Comparison of ENCODE assay signal across 13 cellular contexts in the genomic region with DNA sequence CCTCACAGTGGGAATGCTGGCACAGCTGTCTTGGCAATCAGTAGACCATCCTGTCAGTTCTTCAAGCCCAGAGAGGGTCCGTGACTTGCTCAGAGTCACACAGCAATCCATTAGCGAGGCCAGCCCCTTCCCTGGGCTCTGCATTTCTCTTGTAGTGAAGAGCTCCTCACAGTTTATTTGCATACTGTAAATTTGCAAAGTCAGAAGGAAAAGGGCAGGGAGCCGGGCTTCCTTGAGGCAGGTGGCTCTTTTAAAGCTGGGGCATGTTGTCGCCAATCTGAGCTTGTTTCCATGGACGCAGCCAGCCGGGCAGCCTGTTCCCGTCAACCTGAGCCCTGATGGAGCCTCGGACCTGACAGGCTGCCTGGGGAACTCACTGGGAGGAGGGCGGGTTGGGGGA.
DNase-seq lines count a peak whose midpoint lies in the region; ATAC-seq, FAIRE-seq and TF ChIP-seq lines count a peak whose summit lies in the region.
"Had no signal": no experiment of that assay in that cellular context is flagged by ENCODE, and none has a peak within 500 bp of the region (broad histone marks: within the 10 kb centered on the region; RNA-seq: fewer than 3 reads in every experiment).

No MANE protein-coding gene starts in this region.

- peaks cover 17% of the 10 kb centered on the region for H3F3A ChIP-seq in SU-DHL-6 (ENCODE audit: insufficient read depth)

- peaks cover 96% of the 10 kb centered on the region for H3K79me2 ChIP-seq in SU-DHL-6 (ENCODE audit: insufficient read depth, low read length)

- peak; percentile 36 for ATAC-seq in upper lobe of right lung
- no peak for ATAC-seq in GM21576 (IDR thresholded peaks at IDR 0.05; ENCODE audit: unreplicated experiment)
- ATAC-seq: natural killer cell, T-helper 17 cell had no signal

- H3K4me1 ChIP-seq in kidney (ENCODE audit: control insufficient read depth in 1 of 2, insufficient read depth in 1 of 2, low read depth in 1 of 2, low read length in 2 of 2) (peaks cover 33 to 38% of the 10 kb centered on the region in 2 donors), upper lobe of right lung (peaks cover 35% of the 10 kb centered on the region)

- H3K36me3 ChIP-seq in SU-DHL-6 (ENCODE audit: low read length) (0 out of 2 replicates have a peak, but pooled peaks cover 5% of the 10 kb centered on the region), kidney (ENCODE audit: control insufficient read depth in 1 of 2, insufficient read depth in 2 of 2, low read length in 2 of 2) (no peaks in the 10 kb centered on the region), upper lobe of right lung (no peaks in the 10 kb centered on the region)

- intact Hi-C loops in kidney (cut with DNase I): no loop called here
- intact Hi-C loops in upper lobe of right lung (cut with DNase I): no loop called here

- H3K9me3 ChIP-seq in SU-DHL-6 (ENCODE audit: insufficient read depth, low read length) (no peaks in the 10 kb centered on the region), kidney (ENCODE audit: control insufficient read depth in 1 of 2, low read length in 2 of 2) (no peaks in the 10 kb centered on the region), upper lobe of right lung (no peaks in the 10 kb centered on the region)

- DNase-seq in NCI-H2227 (lab: John Stamatoyannopoulos, UW; ENCODE audit: unreplicated experiment) (peak; percentile 44), NCI-H2227 treated with DMSO at 0.1 percent for 48 hours (lab: John Stamatoyannopoulos, UW) (no peak), kidney (peak; percentile 82), upper lobe of right lung (peak; percentile 63), GM19239 (ENCODE audit: insufficient read length, low spot score) (no peak), GOT3 (lab: John Stamatoyannopoulos, UW) (no peak)
- DNase-seq: activated naive CD4-positive, alpha-beta T cell treated with Interleukin-2 at 50 U/mL for 16 hours; erythroblast; KG1; natural killer cell; T-helper 17 cell had no signal

- FAIRE-seq in kidney (lab: Jason Lieb, UNC) (no peak), GM19239 (lab: Jason Lieb, UNC) (no peak)

- H3K27ac ChIP-seq in SU-DHL-6 (ENCODE audit: low read depth, low read length) (peak overlapping the region; percentile 70), kidney (ENCODE audit: low read depth in 2 of 2, low read length in 2 of 2) (peak overlapping the region; percentile 53 to 57), upper lobe of right lung (no peak overlapping the region)

- no peaks in the 10 kb centered on the region for H3K27me3 ChIP-seq in SU-DHL-6 (ENCODE audit: low read length)
- H3K27me3 ChIP-seq in upper lobe of right lung: no peaks in the 10 kb centered on the region

- 0 out of 2 replicates have a peak overlapping the region, but pooled peaks have one; percentile 7 for H3K9ac ChIP-seq in SU-DHL-6 (ENCODE audit: low read length)
- H3K9ac ChIP-seq in kidney (ENCODE audit: low read length in 2 of 2): no peak overlapping the region

- TF ChIP-seq CTCF in SU-DHL-6 (IDR thresholded peaks at IDR 0.05; ENCODE audit: insufficient read depth, low read length, poor library complexity, severe bottlenecking) (no peak), kidney (IDR thresholded peaks at IDR 0.05; ENCODE audit: borderline replicate concordance, extremely low read depth, insufficient read depth) (no peak), upper lobe of right lung (IDR thresholded peaks at IDR 0.05) (no peak)

- H3K4me2 ChIP-seq in SU-DHL-6 (ENCODE audit: low read depth, low read length, poor library complexity, severe bottlenecking): peak overlapping the region; percentile 19

- no peaks in the 10 kb centered on the region; the same call in 1 of the 2 replicates for H4K20me1 ChIP-seq in SU-DHL-6 (ENCODE audit: low read depth, low read length)

- H3K4me3 ChIP-seq in SU-DHL-6 (ENCODE audit: insufficient read depth, low read length, poor library complexity, severe bottlenecking) (no peak overlapping the region), kidney (ENCODE audit: low read length in 2 of 2) (no peak overlapping the region), upper lobe of right lung (no peak overlapping the region)

- no peaks in the 10 kb centered on the region for H3K9me2 ChIP-seq in SU-DHL-6 (replicated peaks; ENCODE audit: insufficient read depth, low read length)

- no peak overlapping the region for H2AFZ ChIP-seq in SU-DHL-6 (ENCODE audit: low read depth, low read length, severe bottlenecking)

Comparison
In these comparisons a context has a peak if more than half of its experiments do, and no peak if none do; other contexts are left out.
1. DNase-seq: peak in NCI-H2227 (single experiment), kidney (single experiment) and upper lobe of right lung (single experiment); none in NCI-H2227 treated with DMSO at 0.1 percent for 48 hours (single experiment), GM19239 (single experiment) and GOT3 (single experiment).